ENCODE assay signal across 21 cellular contexts in the genomic region with DNA sequence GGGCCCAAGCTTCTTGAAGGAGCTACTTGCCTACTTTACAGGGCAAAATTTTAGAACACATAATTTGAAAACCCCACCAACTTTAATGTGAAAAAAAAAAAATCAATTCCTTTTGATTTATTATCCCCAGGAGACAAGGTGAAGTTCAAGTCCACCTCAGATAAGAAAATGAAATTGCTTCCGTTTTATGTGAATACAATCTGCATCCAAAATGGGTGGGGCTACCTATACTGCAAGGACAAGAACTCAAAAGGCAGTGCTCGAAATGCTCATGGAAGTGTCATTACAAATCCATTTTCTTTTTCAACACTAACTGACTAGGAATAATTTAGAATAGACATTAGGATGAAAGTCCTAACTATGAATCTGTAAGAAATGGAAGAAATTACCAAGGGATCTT. TPM values are rescaled to one million over a fixed set of nuclear protein-coding genes. Genes with fewer than 3 reads are reported as not detected.
DNase-seq lines count a peak whose midpoint lies in the region; ATAC-seq, FAIRE-seq and TF ChIP-seq lines count a peak whose summit lies in the region.
"Had no signal": no experiment of that assay in that cellular context is flagged by ENCODE, and none has a peak within 500 bp of the region (broad histone marks: within the 10 kb centered on the region; RNA-seq: fewer than 3 reads in every experiment).

No MANE protein-coding gene starts in this region.

- no peak overlapping the region for H3K27ac Mint-ChIP-seq in stimulated activated naive CD8-positive, alpha-beta T cell treated with anti-CD3 and anti-CD28 coated beads, Interleukin-15, amount 100 ng/mL, for 72 hours
- H3K27ac Mint-ChIP-seq: B cell; CD8-positive, alpha-beta T cell had no signal

- peak overlapping the region; percentile 69 for H3K27ac ChIP-seq in temporal lobe (ENCODE audit: low read depth, low read length)
- H3K27ac ChIP-seq: BLaER1 treated with 17β-estradiol and CSF1 and Interleukin-3, amounts not matched to agents 10 nM and 100 nM; GM23248; HL-60 had no signal

- peaks cover 30% of the 10 kb centered on the region for H3K27me3 Mint-ChIP-seq in stimulated activated naive CD8-positive, alpha-beta T cell treated with anti-CD3 and anti-CD28 coated beads, Interleukin-15, amount 100 ng/mL, for 72 hours
- H3K27me3 Mint-ChIP-seq: B cell had no signal

- intact Hi-C loops in mucosa of descending colon (cut with DNase I, micrococcal nuclease): no loop called here
- intact Hi-C loops in head of caudate nucleus (cut with DNase I): no loop called here

- H3K4me3 Mint-ChIP-seq in stimulated activated naive CD8-positive, alpha-beta T cell treated with anti-CD3 and anti-CD28 coated beads, Interleukin-15, amount 100 ng/mL, for 72 hours: no peak overlapping the region
- H3K4me3 Mint-ChIP-seq: B cell; CD8-positive, alpha-beta T cell had no signal

- peak; percentile 77 for ATAC-seq in mucosa of descending colon
- ATAC-seq in stimulated activated naive CD8-positive, alpha-beta T cell treated with anti-CD3 and anti-CD28 coated beads, Interleukin-15, amount 100 ng/mL, for 72 hours: no peak
- ATAC-seq: CD8-positive, alpha-beta T cell; GM12878 had no signal

- TF ChIP-seq CTCF in mucosa of descending colon (IDR thresholded peaks at IDR 0.05): no peak

- H3K4me3 ChIP-seq in mucosa of descending colon (no peak overlapping the region), MG63 (no peak overlapping the region)
- H3K4me3 ChIP-seq: BLaER1 treated with 17β-estradiol and CSF1 and Interleukin-3, amounts not matched to agents 10 nM and 100 nM; GM12878; GM23248; HAP-1 had no signal

- DNase-seq in LoVo (ENCODE audit: low spot score) (peak; percentile 75), mucosa of descending colon (peak in 1 of 3 donors; percentile 49), head of caudate nucleus (no peak), SIG-M5 (lab: John Stamatoyannopoulos, UW) (no peak), MG63 (no peak)
- DNase-seq in stimulated activated naive CD8-positive, alpha-beta T cell treated with anti-CD3 and anti-CD28 coated beads, Interleukin-15, amount 100 ng/mL, for 72 hours: no peak
- DNase-seq: CD8-positive, alpha-beta T cell; DMS 273 treated with DMSO at 0.1 percent for 48 hours; DMS53; DND-41; EL; GM23248; IMR-90 had no signal

- peaks cover 4% of the 10 kb centered on the region for H3K4me1 Mint-ChIP-seq in stimulated activated naive CD8-positive, alpha-beta T cell treated with anti-CD3 and anti-CD28 coated beads, Interleukin-15, amount 100 ng/mL, for 72 hours
- H3K4me1 Mint-ChIP-seq: B cell had no signal

- no peaks in the 10 kb centered on the region for H3K9me3 ChIP-seq in mucosa of descending colon
- H3K9me3 ChIP-seq in MG63: no peaks in the 10 kb centered on the region
- H3K9me3 ChIP-seq: BLaER1 treated with 17β-estradiol and CSF1 and Interleukin-3, amounts not matched to agents 10 nM and 100 nM; HAP-1 had no signal

- H3K27me3 ChIP-seq in MG63: no peaks in the 10 kb centered on the region
- H3K27me3 ChIP-seq: BLaER1 treated with 17β-estradiol and CSF1 and Interleukin-3, amounts not matched to agents 10 nM and 100 nM had no signal

- peak; percentile 10 for FAIRE-seq in colon (lab: Jason Lieb, UNC)
- FAIRE-seq: GM12878, HTR-8/SVneo had no signal

- H3K4me1 ChIP-seq in mucosa of descending colon (ENCODE audit: low read depth): peaks cover 12% of the 10 kb centered on the region
- H3K4me1 ChIP-seq: HAP-1 had no signal

- H3K36me3 ChIP-seq in mucosa of descending colon (ENCODE audit: low read depth) (no peaks in the 10 kb centered on the region), MG63 (no peaks in the 10 kb centered on the region)
- H3K36me3 ChIP-seq: BLaER1 treated with 17β-estradiol and CSF1 and Interleukin-3, amounts not matched to agents 10 nM and 100 nM; HAP-1 had no signal

- peaks cover 0 to 4% of the 10 kb centered on the region in 2 donors for H3K9me3 Mint-ChIP-seq in stimulated activated naive CD8-positive, alpha-beta T cell treated with anti-CD3 and anti-CD28 coated beads, Interleukin-15, amount 100 ng/mL, for 72 hours
- H3K9me3 Mint-ChIP-seq: CD8-positive, alpha-beta T cell had no signal

RNA-seq across cellular contexts. Expression of gene SSPN, which starts 45.7 kb away (rescaled TPM):
- total RNA-seq in mucosa of descending colon (10 to 100 TPM; 12.8 to 42.7 (median 19.0) TPM), temporal lobe (4.9 TPM)
- 0.13 TPM in 1 of 2 replicates, not detected in the other for total RNA-seq in MG63 (2014; rRNA removed; shearing (Covaris generic); ENCODE audit: low replicate concordance)
- total RNA-seq: CD8-positive, alpha-beta T cell had no signal
